ENCODE assay signal across 1 cellular context in genomic region chr1:64934115-64934880, GRCh38.
TF ChIP-seq lines count a peak whose summit lies in the region.

No MANE protein-coding gene starts in this region.

TF ChIP-seq in HepG2, 621 proteins besides CTCF, POLR2A, EP300 and RAD21 (continued from another document):
- TF ChIP-seq, protein P1, sequence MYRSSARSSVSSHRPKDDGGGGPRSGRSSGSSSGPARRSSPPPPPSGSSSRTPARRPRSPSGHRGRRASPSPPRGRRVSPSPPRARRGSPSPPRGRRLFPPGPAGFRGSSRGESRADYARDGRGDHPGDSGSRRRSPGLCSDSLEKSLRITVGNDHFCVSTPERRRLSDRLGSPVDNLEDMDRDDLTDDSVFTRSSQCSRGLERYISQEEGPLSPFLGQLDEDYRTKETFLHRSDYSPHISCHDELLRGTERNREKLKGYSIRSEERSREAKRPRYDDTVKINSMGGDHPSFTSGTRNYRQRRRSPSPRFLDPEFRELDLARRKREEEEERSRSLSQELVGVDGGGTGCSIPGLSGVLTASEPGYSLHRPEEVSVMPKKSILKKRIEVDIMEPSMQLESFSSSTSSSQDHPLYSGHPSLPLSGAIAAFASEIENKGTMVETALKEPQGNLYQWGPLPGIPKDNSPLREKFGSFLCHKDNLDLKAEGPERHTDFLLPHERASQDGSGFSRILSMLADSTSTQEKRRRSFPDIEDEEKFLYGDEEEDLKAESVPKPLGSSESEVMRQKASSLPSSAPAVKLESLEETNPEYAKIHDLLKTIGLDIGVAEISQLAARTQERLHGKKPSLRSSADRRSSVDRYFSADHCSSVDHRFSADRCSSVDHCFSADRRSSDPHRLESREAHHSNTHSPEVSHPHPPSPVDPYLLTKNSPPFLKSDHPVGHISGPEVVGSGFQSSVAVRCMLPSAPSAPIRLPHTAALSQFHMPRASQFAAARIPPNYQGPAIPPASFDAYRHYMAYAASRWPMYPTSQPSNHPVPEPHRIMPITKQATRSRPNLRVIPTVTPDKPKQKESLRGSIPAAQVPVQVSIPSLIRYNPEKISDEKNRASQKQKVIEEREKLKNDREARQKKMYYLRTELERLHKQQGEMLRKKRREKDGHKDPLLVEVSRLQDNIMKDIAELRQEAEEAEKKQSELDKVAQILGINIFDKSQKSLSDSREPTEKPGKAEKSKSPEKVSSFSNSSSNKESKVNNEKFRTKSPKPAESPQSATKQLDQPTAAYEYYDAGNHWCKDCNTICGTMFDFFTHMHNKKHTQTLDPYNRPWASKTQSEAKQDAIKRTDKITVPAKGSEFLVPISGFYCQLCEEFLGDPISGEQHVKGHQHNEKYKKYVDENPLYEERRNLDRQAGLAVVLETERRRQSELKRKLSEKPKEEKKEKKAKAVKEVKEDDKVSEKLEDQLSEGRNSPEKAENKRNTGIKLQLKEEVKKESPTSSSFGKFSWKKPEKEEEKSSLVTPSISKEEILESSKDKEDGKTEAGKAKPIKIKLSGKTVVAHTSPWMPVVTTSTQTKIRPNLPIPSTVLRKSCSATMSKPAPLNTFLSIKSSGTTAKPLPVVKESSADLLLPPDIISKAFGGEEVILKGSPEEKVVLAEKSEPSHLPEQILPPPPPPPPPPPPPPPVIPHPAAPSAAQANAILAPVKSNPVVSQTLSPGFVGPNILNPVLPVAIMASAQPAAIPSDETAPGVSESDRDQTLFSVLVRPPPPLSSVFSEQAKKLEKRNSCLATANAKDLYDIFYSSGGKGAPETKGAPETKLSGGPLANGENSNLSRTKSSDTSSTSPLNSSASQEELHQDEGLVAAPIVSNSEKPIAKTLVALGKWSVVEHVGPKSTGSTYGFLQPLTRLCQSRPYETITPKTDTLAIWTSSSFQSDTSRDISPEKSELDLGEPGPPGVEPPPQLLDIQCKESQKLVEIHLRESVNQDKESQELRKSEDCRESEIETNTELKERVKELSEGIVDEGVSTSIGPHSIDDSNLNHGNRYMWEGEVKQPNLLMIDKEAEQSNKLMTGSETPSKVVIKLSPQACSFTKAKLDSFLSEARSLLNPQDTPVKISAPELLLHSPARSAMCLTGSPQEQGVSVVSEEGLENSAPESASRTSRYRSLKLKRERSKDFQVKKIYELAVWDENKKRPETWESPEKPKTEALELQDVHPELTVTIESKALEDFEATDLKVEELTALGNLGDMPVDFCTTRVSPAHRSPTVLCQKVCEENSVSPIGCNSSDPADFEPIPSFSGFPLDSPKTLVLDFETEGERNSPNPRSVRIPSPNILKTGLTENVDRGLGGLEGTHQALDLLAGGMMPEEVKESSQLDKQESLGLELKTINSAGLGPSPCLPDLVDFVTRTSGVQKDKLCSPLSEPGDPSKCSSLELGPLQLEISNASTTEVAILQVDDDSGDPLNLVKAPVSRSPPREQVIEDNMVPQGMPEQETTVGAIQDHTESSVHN (CRISPR knock-in tag; IDR thresholded peaks at IDR 0.05) = no peak
- TF ChIP-seq POGZ (CRISPR knock-in tag; IDR thresholded peaks at IDR 0.05) = peak; percentile 70
- TF ChIP-seq, protein P2, sequence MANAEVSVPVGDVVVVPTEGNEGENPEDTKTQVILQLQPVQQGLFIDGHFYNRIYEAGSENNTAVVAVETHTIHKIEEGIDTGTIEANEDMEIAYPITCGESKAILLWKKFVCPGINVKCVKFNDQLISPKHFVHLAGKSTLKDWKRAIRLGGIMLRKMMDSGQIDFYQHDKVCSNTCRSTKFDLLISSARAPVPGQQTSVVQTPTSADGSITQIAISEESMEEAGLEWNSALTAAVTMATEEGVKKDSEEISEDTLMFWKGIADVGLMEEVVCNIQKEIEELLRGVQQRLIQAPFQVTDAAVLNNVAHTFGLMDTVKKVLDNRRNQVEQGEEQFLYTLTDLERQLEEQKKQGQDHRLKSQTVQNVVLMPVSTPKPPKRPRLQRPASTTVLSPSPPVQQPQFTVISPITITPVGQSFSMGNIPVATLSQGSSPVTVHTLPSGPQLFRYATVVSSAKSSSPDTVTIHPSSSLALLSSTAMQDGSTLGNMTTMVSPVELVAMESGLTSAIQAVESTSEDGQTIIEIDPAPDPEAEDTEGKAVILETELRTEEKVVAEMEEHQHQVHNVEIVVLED (CRISPR knock-in tag; IDR thresholded peaks at IDR 0.05; ENCODE audit: borderline replicate concordance) = no peak
- no peak for TF ChIP-seq TBL1XR1 (IDR thresholded peaks at IDR 0.05; ENCODE audit: borderline replicate concordance, low read length, partially characterized antibody)
- TF ChIP-seq HNF4G (IDR thresholded peaks at IDR 0.05; ENCODE audit: borderline replicate concordance, low read depth, low read length) = no peak
- no peak for TF ChIP-seq HNF4G (CRISPR knock-in tag; IDR thresholded peaks at IDR 0.05; ENCODE audit: borderline replicate concordance, low read depth)
- no peak for TF ChIP-seq SP140L (CRISPR knock-in tag; IDR thresholded peaks at IDR 0.05; ENCODE audit: borderline replicate concordance)
- TF ChIP-seq NFE2 (CRISPR knock-in tag; IDR thresholded peaks at IDR 0.05) = no peak; the same call in 1 of the 2 replicates
- 0 out of 2 replicates have a peak, but pooled peaks have one; percentile 13 for TF ChIP-seq GABPB1 (CRISPR knock-in tag; IDR thresholded peaks at IDR 0.05)
- TF ChIP-seq ZNF34 (CRISPR knock-in tag; IDR thresholded peaks at IDR 0.05; ENCODE audit: borderline replicate concordance) = no peak
- no peak for TF ChIP-seq ZNF747 (CRISPR knock-in tag; IDR thresholded peaks at IDR 0.05; ENCODE audit: borderline replicate concordance)
- no peak for TF ChIP-seq KDM4B (CRISPR knock-in tag; IDR thresholded peaks at IDR 0.05)
- no peak for TF ChIP-seq ISX (CRISPR knock-in tag; conservative IDR thresholded peaks at IDR 0.05)
- peak; percentile 48 for TF ChIP-seq ATF7 (IDR thresholded peaks at IDR 0.05)
- no peak for TF ChIP-seq ATF7 (CRISPR knock-in tag; IDR thresholded peaks at IDR 0.05)
- no peak for TF ChIP-seq ZNF510 (CRISPR knock-in tag; IDR thresholded peaks at IDR 0.05; ENCODE audit: low read depth)
- TF ChIP-seq ZNF274 (CRISPR knock-in tag; IDR thresholded peaks at IDR 0.05) = no peak
- TF ChIP-seq, protein P3, sequence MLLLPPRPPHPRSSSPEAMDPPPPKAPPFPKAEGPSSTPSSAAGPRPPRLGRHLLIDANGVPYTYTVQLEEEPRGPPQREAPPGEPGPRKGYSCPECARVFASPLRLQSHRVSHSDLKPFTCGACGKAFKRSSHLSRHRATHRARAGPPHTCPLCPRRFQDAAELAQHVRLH (CRISPR knock-in tag; IDR thresholded peaks at IDR 0.05; ENCODE audit: borderline replicate concordance, low read depth) = 0 out of 2 replicates have a peak, but pooled peaks have one; percentile 20
- 0 out of 2 replicates have a peak, but pooled peaks have one; percentile 23 for TF ChIP-seq DNMT3B (CRISPR knock-in tag; conservative IDR thresholded peaks at IDR 0.05)
- peak; percentile 95 for TF ChIP-seq FOSL2 (CRISPR knock-in tag; IDR thresholded peaks at IDR 0.05)
- 0 out of 2 replicates have a peak, but pooled peaks have one; percentile 40 for TF ChIP-seq ZNF605 (CRISPR knock-in tag; IDR thresholded peaks at IDR 0.05)
- peak; percentile 39 for TF ChIP-seq SAP130 (CRISPR knock-in tag; IDR thresholded peaks at IDR 0.05; ENCODE audit: low read depth)
- no peak for TF ChIP-seq ZNF331 (CRISPR knock-in tag; IDR thresholded peaks at IDR 0.05)
- no peak for TF ChIP-seq ZFP1 (CRISPR knock-in tag; IDR thresholded peaks at IDR 0.05)
- TF ChIP-seq, protein P4, sequence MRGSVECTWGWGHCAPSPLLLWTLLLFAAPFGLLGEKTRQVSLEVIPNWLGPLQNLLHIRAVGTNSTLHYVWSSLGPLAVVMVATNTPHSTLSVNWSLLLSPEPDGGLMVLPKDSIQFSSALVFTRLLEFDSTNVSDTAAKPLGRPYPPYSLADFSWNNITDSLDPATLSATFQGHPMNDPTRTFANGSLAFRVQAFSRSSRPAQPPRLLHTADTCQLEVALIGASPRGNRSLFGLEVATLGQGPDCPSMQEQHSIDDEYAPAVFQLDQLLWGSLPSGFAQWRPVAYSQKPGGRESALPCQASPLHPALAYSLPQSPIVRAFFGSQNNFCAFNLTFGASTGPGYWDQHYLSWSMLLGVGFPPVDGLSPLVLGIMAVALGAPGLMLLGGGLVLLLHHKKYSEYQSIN (CRISPR knock-in tag; IDR thresholded peaks at IDR 0.05; ENCODE audit: borderline replicate concordance) = no peak
- TF ChIP-seq YY1 (IDR thresholded peaks at IDR 0.05; ENCODE audit: insufficient read depth, insufficient replicate concordance, low read depth, low read length) = peak; percentile 47
- 0 out of 2 replicates have a peak, but pooled peaks have one; percentile 32 for TF ChIP-seq DPF2 (CRISPR knock-in tag; IDR thresholded peaks at IDR 0.05; ENCODE audit: borderline replicate concordance, low read depth)
- TF ChIP-seq ZNF839 (CRISPR knock-in tag; IDR thresholded peaks at IDR 0.05; ENCODE audit: borderline replicate concordance) = no peak
- TF ChIP-seq ZMYM2 (CRISPR knock-in tag; IDR thresholded peaks at IDR 0.05) = peak; percentile 72; the same call in 1 of the 2 replicates
- no peak for TF ChIP-seq MXD1 (CRISPR knock-in tag; IDR thresholded peaks at IDR 0.05)
- TF ChIP-seq ZSCAN12 (CRISPR knock-in tag; IDR thresholded peaks at IDR 0.05) = no peak
- TF ChIP-seq, protein P5, sequence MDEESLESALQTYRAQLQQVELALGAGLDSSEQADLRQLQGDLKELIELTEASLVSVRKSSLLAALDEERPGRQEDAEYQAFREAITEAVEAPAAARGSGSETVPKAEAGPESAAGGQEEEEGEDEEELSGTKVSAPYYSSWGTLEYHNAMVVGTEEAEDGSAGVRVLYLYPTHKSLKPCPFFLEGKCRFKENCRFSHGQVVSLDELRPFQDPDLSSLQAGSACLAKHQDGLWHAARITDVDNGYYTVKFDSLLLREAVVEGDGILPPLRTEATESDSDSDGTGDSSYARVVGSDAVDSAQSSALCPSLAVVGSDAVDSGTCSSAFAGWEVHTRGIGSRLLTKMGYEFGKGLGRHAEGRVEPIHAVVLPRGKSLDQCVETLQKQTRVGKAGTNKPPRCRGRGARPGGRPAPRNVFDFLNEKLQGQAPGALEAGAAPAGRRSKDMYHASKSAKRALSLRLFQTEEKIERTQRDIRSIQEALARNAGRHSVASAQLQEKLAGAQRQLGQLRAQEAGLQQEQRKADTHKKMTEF (CRISPR knock-in tag; IDR thresholded peaks at IDR 0.05) = peak; percentile 44; the same call in 1 of the 2 replicates
- peak; percentile 59; the same call in 1 of the 2 replicates for TF ChIP-seq HNF4A (CRISPR knock-in tag; IDR thresholded peaks at IDR 0.05)
- TF ChIP-seq, protein P6, sequence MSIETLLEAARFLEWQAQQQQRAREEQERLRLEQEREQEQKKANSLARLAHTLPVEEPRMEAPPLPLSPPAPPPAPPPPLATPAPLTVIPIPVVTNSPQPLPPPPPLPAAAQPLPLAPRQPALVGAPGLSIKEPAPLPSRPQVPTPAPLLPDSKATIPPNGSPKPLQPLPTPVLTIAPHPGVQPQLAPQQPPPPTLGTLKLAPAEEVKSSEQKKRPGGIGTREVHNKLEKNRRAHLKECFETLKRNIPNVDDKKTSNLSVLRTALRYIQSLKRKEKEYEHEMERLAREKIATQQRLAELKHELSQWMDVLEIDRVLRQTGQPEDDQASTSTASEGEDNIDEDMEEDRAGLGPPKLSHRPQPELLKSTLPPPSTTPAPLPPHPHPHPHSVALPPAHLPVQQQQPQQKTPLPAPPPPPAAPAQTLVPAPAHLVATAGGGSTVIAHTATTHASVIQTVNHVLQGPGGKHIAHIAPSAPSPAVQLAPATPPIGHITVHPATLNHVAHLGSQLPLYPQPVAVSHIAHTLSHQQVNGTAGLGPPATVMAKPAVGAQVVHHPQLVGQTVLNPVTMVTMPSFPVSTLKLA (IDR thresholded peaks at IDR 0.05) = no peak
- no peak for TF ChIP-seq PHF21A (CRISPR knock-in tag; IDR thresholded peaks at IDR 0.05)
- TF ChIP-seq ZNF496 (CRISPR knock-in tag; IDR thresholded peaks at IDR 0.05; ENCODE audit: insufficient replicate concordance) = no peak
- TF ChIP-seq ZNF282 (IDR thresholded peaks at IDR 0.05; ENCODE audit: partially characterized antibody) = no peak
- no peak for TF ChIP-seq RXRA (CRISPR knock-in tag; IDR thresholded peaks at IDR 0.05)
- no peak for TF ChIP-seq RFXAP (CRISPR knock-in tag; IDR thresholded peaks at IDR 0.05; ENCODE audit: borderline replicate concordance)
- TF ChIP-seq ZNF543 (CRISPR knock-in tag; IDR thresholded peaks at IDR 0.05) = no peak
- TF ChIP-seq ZMAT5 (CRISPR knock-in tag; IDR thresholded peaks at IDR 0.05; ENCODE audit: borderline replicate concordance, low read depth) = no peak
- no peak for TF ChIP-seq NFYB (CRISPR knock-in tag; IDR thresholded peaks at IDR 0.05)
